ENCODE assay signal across 35 cellular contexts in genomic region chr6:85169189-85169588, GRCh38.
"Had no signal": no experiment of that assay in that cellular context is flagged by ENCODE, and none has a peak within 500 bp of the region (broad histone marks: within the 10 kb centered on the region; RNA-seq: fewer than 3 reads in every experiment).

No MANE protein-coding gene starts in this region.

- ATAC-seq: activated CD8-positive, alpha-beta memory T cell treated with anti-CD3 and anti-CD28 coated beads, Interleukin-2, amount 10 ng/mL, durations not matched to agents 7 days and 5 days; activated CD8-positive, alpha-beta T cell treated with anti-CD3 and anti-CD28 coated beads, Interleukin-2, amount 10 ng/mL, durations not matched to agents 7 days and 5 days; activated naive CD8-positive, alpha-beta T cell treated with anti-CD3 and anti-CD28 coated beads, Interleukin-2, amount 50 U/mL, for 24 hours had no signal

- H3K9me3 ChIP-seq: ascending aorta had no signal

- H3K4me3 ChIP-seq: ascending aorta, cardiac muscle cell had no signal

- H3K27ac ChIP-seq: ascending aorta, cardiac muscle cell, WERI-Rb-1 had no signal

- H3K27ac Mint-ChIP-seq: activated B cell treated with CpG ODN at 0.5 μM for 24 hours; activated CD4-positive, alpha-beta memory T cell treated with anti-CD3 and anti-CD28 coated beads, Interleukin-2, amount 10 ng/mL, durations not matched to agents 7 days and 5 days; activated CD4-positive, alpha-beta T cell treated with anti-CD3 and anti-CD28 coated beads, Interleukin-2, amount 10 ng/mL, durations not matched to agents 24 days and 14 days; activated CD8-positive, alpha-beta memory T cell treated with anti-CD3 and anti-CD28 coated beads, Interleukin-2, amount 10 ng/mL, durations not matched to agents 7 days and 5 days; activated CD8-positive, alpha-beta T cell treated with anti-CD3 and anti-CD28 coated beads, Interleukin-2, amount 10 ng/mL, durations not matched to agents 7 days and 5 days; activated naive CD4-positive, alpha-beta T cell treated with anti-CD3 and anti-CD28 coated beads, Interleukin-2, amount 10 ng/mL, durations not matched to agents 7 days and 5 days; activated naive CD4-positive, alpha-beta T cell treated with anti-CD3 and anti-CD28 coated beads, Interleukin-2, amount 50 U/mL, for 24 hours; activated naive CD8-positive, alpha-beta T cell; activated naive CD8-positive, alpha-beta T cell treated with anti-CD3 and anti-CD28 coated beads, Interleukin-2, amount 10 ng/mL, durations not matched to agents 7 days and 5 days; activated naive CD8-positive, alpha-beta T cell treated with anti-CD3 and anti-CD28 coated beads, Interleukin-2, amount 50 U/mL, for 24 hours; activated T-cell treated with anti-CD3 and anti-CD28 coated beads, Interleukin-2, amount 50 U/mL, for 24 hours; activated T-helper 2 cell treated with anti-CD3 and anti-CD28 coated beads, Interferon-gamma antibody, Interleukin-2, Interleukin-4, amounts not matched to agents 10 μg/mL and 5 μg/mL and 100 μg/mL, durations not matched to agents 14 hours and 24 hours and 36 hours; brain; T-helper 1 cell treated with Interleukin-12 subunit alpha and Interleukin-12 subunit beta and Interleukin-4 antibody, amounts not matched to agents 30 μg/mL and 1 μg/mL, for 36 hours; T-helper 2 cell treated with Interferon-gamma antibody and Interleukin-4, amounts not matched to agents 5 μg/mL and 100 μg/mL, for 36 hours had no signal

- H3K36me3 ChIP-seq: ascending aorta, cardiac muscle cell, WERI-Rb-1 had no signal

- H3K4me1 ChIP-seq: ascending aorta had no signal

- H3K4me3 Mint-ChIP-seq: activated B cell treated with CpG ODN at 0.5 μM for 24 hours; activated CD4-positive, alpha-beta memory T cell treated with anti-CD3 and anti-CD28 coated beads, Interleukin-2, amount 10 ng/mL, durations not matched to agents 7 days and 5 days; activated CD4-positive, alpha-beta T cell treated with anti-CD3 and anti-CD28 coated beads, Interleukin-2, amount 10 ng/mL, durations not matched to agents 24 days and 14 days; activated CD8-positive, alpha-beta memory T cell treated with anti-CD3 and anti-CD28 coated beads, Interleukin-2, amount 10 ng/mL, durations not matched to agents 7 days and 5 days; activated CD8-positive, alpha-beta T cell treated with anti-CD3 and anti-CD28 coated beads, Interleukin-2, amount 10 ng/mL, durations not matched to agents 7 days and 5 days; activated naive CD4-positive, alpha-beta T cell treated with anti-CD3 and anti-CD28 coated beads, Interleukin-2, amount 10 ng/mL, durations not matched to agents 7 days and 5 days; activated naive CD4-positive, alpha-beta T cell treated with anti-CD3 and anti-CD28 coated beads, Interleukin-2, amount 50 U/mL, for 24 hours; activated naive CD8-positive, alpha-beta T cell; activated naive CD8-positive, alpha-beta T cell treated with anti-CD3 and anti-CD28 coated beads, Interleukin-2, amount 10 ng/mL, durations not matched to agents 7 days and 5 days; activated naive CD8-positive, alpha-beta T cell treated with anti-CD3 and anti-CD28 coated beads, Interleukin-2, amount 50 U/mL, for 24 hours; activated T-cell treated with anti-CD3 and anti-CD28 coated beads, Interleukin-2, amount 50 U/mL, for 24 hours; brain; central memory CD8-positive, alpha-beta T cell; T-helper 1 cell treated with Interleukin-12 subunit alpha and Interleukin-12 subunit beta and Interleukin-4 antibody, amounts not matched to agents 30 μg/mL and 1 μg/mL, for 36 hours; T-helper 2 cell treated with Interferon-gamma antibody and Interleukin-4, amounts not matched to agents 5 μg/mL and 100 μg/mL, for 36 hours had no signal

- H3K9me3 Mint-ChIP-seq: activated B cell treated with CpG ODN at 0.5 μM for 24 hours; activated CD4-positive, alpha-beta memory T cell treated with anti-CD3 and anti-CD28 coated beads, Interleukin-2, amount 10 ng/mL, durations not matched to agents 7 days and 5 days; activated CD4-positive, alpha-beta T cell treated with anti-CD3 and anti-CD28 coated beads, Interleukin-2, amount 10 ng/mL, durations not matched to agents 24 days and 14 days; activated naive CD8-positive, alpha-beta T cell treated with anti-CD3 and anti-CD28 coated beads, Interleukin-2, amount 10 ng/mL, durations not matched to agents 7 days and 5 days; T-helper 1 cell treated with Interleukin-12 subunit alpha and Interleukin-12 subunit beta and Interleukin-4 antibody, amounts not matched to agents 30 μg/mL and 1 μg/mL, for 36 hours; T-helper 2 cell treated with Interferon-gamma antibody and Interleukin-4, amounts not matched to agents 5 μg/mL and 100 μg/mL, for 36 hours had no signal

- H3K36me3 Mint-ChIP-seq: activated CD8-positive, alpha-beta memory T cell treated with anti-CD3 and anti-CD28 coated beads, Interleukin-2, amount 10 ng/mL, durations not matched to agents 7 days and 5 days; activated naive CD4-positive, alpha-beta T cell treated with anti-CD3 and anti-CD28 coated beads, Interleukin-2, amount 10 ng/mL, durations not matched to agents 7 days and 5 days; activated naive CD4-positive, alpha-beta T cell treated with anti-CD3 and anti-CD28 coated beads, Interleukin-2, amount 50 U/mL, for 24 hours; activated naive CD8-positive, alpha-beta T cell; activated naive CD8-positive, alpha-beta T cell treated with anti-CD3 and anti-CD28 coated beads, Interleukin-2, amount 10 ng/mL, durations not matched to agents 7 days and 5 days; brain had no signal

- DNase-seq: activated B cell treated with CpG ODN at 0.5 μM for 24 hours; activated CD4-positive, alpha-beta memory T cell treated with anti-CD3 and anti-CD28 coated beads, Interleukin-2, amount 10 ng/mL, durations not matched to agents 7 days and 5 days; activated CD4-positive, alpha-beta T cell treated with anti-CD3 and anti-CD28 coated beads for 4 hours; activated CD4-positive, alpha-beta T cell treated with anti-CD3 and anti-CD28 coated beads, Interleukin-2, amount 10 ng/mL, durations not matched to agents 24 days and 14 days; activated CD4-positive, alpha-beta T cell treated with anti-CD3 and anti-CD28 coated beads, Interleukin-2, amount 50 U/mL, for 1 hour; activated CD4-positive, alpha-beta T cell treated with anti-CD3 and anti-CD28 coated beads, Interleukin-2, amount 50 U/mL, for 48 hours; activated CD4-positive, CD25-positive, alpha-beta regulatory T cell treated with anti-CD3 and anti-CD28 coated beads, Interleukin-2, amount 50 U/mL, for 72 hours; activated CD8-positive, alpha-beta memory T cell treated with anti-CD3 and anti-CD28 coated beads for 24 hours; activated CD8-positive, alpha-beta memory T cell treated with anti-CD3 and anti-CD28 coated beads, Interleukin-2, amount 10 ng/mL, durations not matched to agents 7 days and 5 days; activated CD8-positive, alpha-beta memory T cell treated with anti-CD3 and anti-CD28 coated beads, Interleukin-2, amount 50 U/mL, for 48 hours; activated CD8-positive, alpha-beta T cell treated with anti-CD3 and anti-CD28 coated beads, Interleukin-2, amount 10 ng/mL, durations not matched to agents 7 days and 5 days; activated effector memory CD4-positive, alpha-beta T cell treated with Interleukin-2 at 50 U/mL for 16 hours; activated gamma-delta T cell; activated naive CD4-positive, alpha-beta T cell treated with anti-CD3 and anti-CD28 coated beads, Interleukin-2, amount 10 ng/mL, durations not matched to agents 7 days and 5 days; activated naive CD4-positive, alpha-beta T cell treated with Interleukin-2 at 50 U/mL for 16 hours; activated naive CD8-positive, alpha-beta T cell treated with anti-CD3 and anti-CD28 coated beads, Interleukin-2, amount 10 ng/mL, durations not matched to agents 7 days and 5 days; activated naive CD8-positive, alpha-beta T cell treated with anti-CD3 and anti-CD28 coated beads, Interleukin-2, amount 50 U/mL, for 24 hours; activated T-cell treated with anti-CD3 and anti-CD28 coated beads, Interleukin-2, amount 50 U/mL, for 24 hours; activated T-cell treated with anti-CD3 and anti-CD28 coated beads, Interleukin-2, amount 50 U/mL, for 48 hours; anterior cingulate cortex; caudate nucleus; cerebellar nuclear complex; T-helper 1 cell; T-helper 2 cell; T-helper 9 cell; WERI-Rb-1 had no signal

- H3K4me1 Mint-ChIP-seq: activated B cell treated with CpG ODN at 0.5 μM for 24 hours; activated CD4-positive, alpha-beta memory T cell treated with anti-CD3 and anti-CD28 coated beads, Interleukin-2, amount 10 ng/mL, durations not matched to agents 7 days and 5 days; activated CD4-positive, alpha-beta T cell treated with anti-CD3 and anti-CD28 coated beads, Interleukin-2, amount 10 ng/mL, durations not matched to agents 24 days and 14 days; activated CD8-positive, alpha-beta memory T cell treated with anti-CD3 and anti-CD28 coated beads, Interleukin-2, amount 10 ng/mL, durations not matched to agents 7 days and 5 days; activated naive CD4-positive, alpha-beta T cell treated with anti-CD3 and anti-CD28 coated beads, Interleukin-2, amount 10 ng/mL, durations not matched to agents 7 days and 5 days; activated naive CD4-positive, alpha-beta T cell treated with anti-CD3 and anti-CD28 coated beads, Interleukin-2, amount 50 U/mL, for 24 hours; activated naive CD8-positive, alpha-beta T cell treated with anti-CD3 and anti-CD28 coated beads, Interleukin-2, amount 10 ng/mL, durations not matched to agents 7 days and 5 days; activated naive CD8-positive, alpha-beta T cell treated with anti-CD3 and anti-CD28 coated beads, Interleukin-2, amount 50 U/mL, for 24 hours; brain; central memory CD8-positive, alpha-beta T cell had no signal

- H3K27me3 ChIP-seq: ascending aorta, cardiac muscle cell had no signal

- H3K27me3 Mint-ChIP-seq: activated B cell treated with CpG ODN at 0.5 μM for 24 hours; activated CD4-positive, alpha-beta memory T cell treated with anti-CD3 and anti-CD28 coated beads, Interleukin-2, amount 10 ng/mL, durations not matched to agents 7 days and 5 days; activated CD4-positive, alpha-beta T cell treated with anti-CD3 and anti-CD28 coated beads, Interleukin-2, amount 10 ng/mL, durations not matched to agents 24 days and 14 days; activated CD8-positive, alpha-beta memory T cell treated with anti-CD3 and anti-CD28 coated beads, Interleukin-2, amount 10 ng/mL, durations not matched to agents 7 days and 5 days; activated naive CD4-positive, alpha-beta T cell treated with anti-CD3 and anti-CD28 coated beads, Interleukin-2, amount 10 ng/mL, durations not matched to agents 7 days and 5 days; activated naive CD8-positive, alpha-beta T cell; activated naive CD8-positive, alpha-beta T cell treated with anti-CD3 and anti-CD28 coated beads, Interleukin-2, amount 10 ng/mL, durations not matched to agents 7 days and 5 days; activated naive CD8-positive, alpha-beta T cell treated with anti-CD3 and anti-CD28 coated beads, Interleukin-2, amount 50 U/mL, for 24 hours; activated T-cell treated with anti-CD3 and anti-CD28 coated beads, Interleukin-2, amount 50 U/mL, for 24 hours; brain; central memory CD8-positive, alpha-beta T cell had no signal
